In genomic region chr9:131097259-131097947, GRCh38 we compare ENCODE assay signal across 9 cellular contexts. TPM values are rescaled to one million over a fixed set of nuclear protein-coding genes. Genes with fewer than 3 reads are reported as not detected.
DNase-seq lines count a peak whose midpoint lies in the region; ATAC-seq and TF ChIP-seq lines count a peak whose summit lies in the region.
"Had no signal": no experiment of that assay in that cellular context is flagged by ENCODE, and none has a peak within 500 bp of the region (broad histone marks: within the 10 kb centered on the region; RNA-seq: fewer than 3 reads in every experiment).

No MANE protein-coding gene starts in this region.

- H3K27ac ChIP-seq in hepatocyte (no peak overlapping the region), sigmoid colon (peak overlapping the region in 2 of 4 donors; percentile 45 to 72), Karpas-422 (ENCODE audit: low read length) (no peak overlapping the region)

- DNase-seq in H7 (peak; percentile 56), WTC11 (ENCODE audit: low spot score) (no peak), hepatocyte (ENCODE audit: low spot score) (no peak), sigmoid colon (no peak), HuH-7 (ENCODE audit: low spot score) (no peak), Karpas-422 (no peak)
- DNase-seq in stimulated activated CD4-positive, alpha-beta T cell treated with anti-CD3 and anti-CD28 coated beads, Interleukin-12 subunit alpha, Interleukin-12 subunit beta, amount 100 ng/mL, for 4 hours, result no peak
- DNase-seq: central memory CD4-positive, alpha-beta T cell had no signal

- H2AFZ ChIP-seq in hepatocyte (peak overlapping the region; percentile 88), Karpas-422 (ENCODE audit: low read length) (no peak overlapping the region)

- H3K4me1 ChIP-seq in hepatocyte (ENCODE audit: insufficient read depth) (peaks cover 9% of the 10 kb centered on the region), sigmoid colon (peaks cover 0 to 15% (median 11%) of the 10 kb centered on the region in 4 donors), Karpas-422 (ENCODE audit: low read length) (no peaks in the 10 kb centered on the region)

- H3K9ac ChIP-seq in Karpas-422 (ENCODE audit: low read length), result no peak overlapping the region

- ATAC-seq in WTC11 (no peak), GM19324 (IDR thresholded peaks at IDR 0.05; ENCODE audit: low FRiP score, unreplicated experiment) (no peak)

- H3K36me3 ChIP-seq in H7 (replicated peaks; ENCODE audit: control insufficient read depth, insufficient read depth, low read length), result peaks cover 3% of the 10 kb centered on the region; the same call in 1 of the 2 replicates
- H3K36me3 ChIP-seq in hepatocyte (replicated peaks; ENCODE audit: insufficient read depth, low read depth), result no peaks in the 10 kb centered on the region
- H3K36me3 ChIP-seq in sigmoid colon, result no peaks in the 10 kb centered on the region
- no peaks in the 10 kb centered on the region for H3K36me3 ChIP-seq in Karpas-422 (ENCODE audit: insufficient read depth, low read length)

- no peaks in the 10 kb centered on the region for H3K9me3 Mint-ChIP-seq in WTC11

- CTCF ChIA-PET in WTC11 (lab: Charles Lee), result interaction anchor here (1.1 to 4.1 kb wide), 6 partner anchors 13 to 239 kb away, joined by 3 to 18 read pairs (median 8); no protein-coding TSS in a partner anchor

- no peaks in the 10 kb centered on the region for H3K9me3 ChIP-seq in hepatocyte (ENCODE audit: low read depth)
- H3K9me3 ChIP-seq in sigmoid colon, result no peaks in the 10 kb centered on the region
- no peaks in the 10 kb centered on the region for H3K9me3 ChIP-seq in Karpas-422 (ENCODE audit: low read length)

- TF ChIP-seq POLR2A in sigmoid colon (IDR thresholded peaks at IDR 0.05), result no peak

- POLR2A ChIA-PET in WTC11 (lab: Charles Lee), result interaction anchor here (0.6 to 2.1 kb wide), 5 partner anchors 8 to 344 kb away, joined by 3 to 22 read pairs (median 3); partner anchors contain the start of gene NUP214

- 47% methylated on average over 10 of the region's 10 CpGs for WGBS in hepatocyte (ENCODE audit: low lambda C conversion rate, missing lambda C conversion rate)
- WGBS in sigmoid colon, 2 donors, result 47 to 64% methylated on average over 10 of the region's 10 CpGs

- peak overlapping the region; percentile 97 for H3K4me3 ChIP-seq in H7 (ENCODE audit: insufficient read depth, low read depth, low read length)
- H3K4me3 ChIP-seq in hepatocyte, result no peak overlapping the region
- H3K4me3 ChIP-seq in sigmoid colon, result peak overlapping the region in 3 of 4 donors; percentile 42 to 52 (median 51)
- H3K4me3 ChIP-seq in Karpas-422 (ENCODE audit: low read length), result no peak overlapping the region

- H3K27me3 ChIP-seq in H7 (ENCODE audit: control insufficient read depth, insufficient read depth, low read length), result no peaks in the 10 kb centered on the region
- peaks cover 15% of the 10 kb centered on the region for H3K27me3 ChIP-seq in hepatocyte
- H3K27me3 ChIP-seq in sigmoid colon, result peaks cover 11 to 65% (median 54%) of the 10 kb centered on the region in 3 donors
- no peaks in the 10 kb centered on the region for H3K27me3 ChIP-seq in Karpas-422 (ENCODE audit: low read length)

- no peak for TF ChIP-seq EP300 in sigmoid colon (IDR thresholded peaks at IDR 0.05)

- H3K27ac Mint-ChIP-seq in WTC11, result peak overlapping the region; percentile 84

- H3K9me2 ChIP-seq in hepatocyte (replicated peaks; ENCODE audit: insufficient read depth) (no peaks in the 10 kb centered on the region), Karpas-422 (replicated peaks; ENCODE audit: insufficient read depth, low read length) (no peaks in the 10 kb centered on the region)

- H3K79me2 ChIP-seq in hepatocyte (no peaks in the 10 kb centered on the region), Karpas-422 (ENCODE audit: low read length) (no peaks in the 10 kb centered on the region)

- peak overlapping the region; percentile 99 for H3K4me2 ChIP-seq in hepatocyte
- no peak overlapping the region for H3K4me2 ChIP-seq in Karpas-422 (ENCODE audit: low read depth, low read length, poor library complexity, severe bottlenecking)

- TF ChIP-seq CTCF in WTC11 (IDR thresholded peaks at IDR 0.05) (no peak), hepatocyte (IDR thresholded peaks at IDR 0.05; ENCODE audit: poor library complexity) (no peak), sigmoid colon (IDR thresholded peaks at IDR 0.05) (no peak)

- intact Hi-C loops in sigmoid colon (cut with DNase I), result no loop called here

- H3K36me3 Mint-ChIP-seq in WTC11, result peaks cover 2% of the 10 kb centered on the region; the same call in 1 of the 2 replicates

- H4K20me1 ChIP-seq in hepatocyte (ENCODE audit: insufficient read depth, poor library complexity, severe bottlenecking), result no peaks in the 10 kb centered on the region
- no peaks in the 10 kb centered on the region for H4K20me1 ChIP-seq in Karpas-422 (ENCODE audit: insufficient read depth, low read depth, low read length)

- H3K27me3 Mint-ChIP-seq in WTC11 (ENCODE audit: low read depth), result peaks cover 6% of the 10 kb centered on the region

- peaks cover 48% of the 10 kb centered on the region for H3K4me1 Mint-ChIP-seq in WTC11

- peak overlapping the region; percentile 79 for H3K4me3 Mint-ChIP-seq in WTC11

TF ChIP-seq in WTC11, 78 proteins besides CTCF, POLR2A, EP300 and RAD21:
- TF ChIP-seq ZBTB21 (CRISPR knock-in tag; IDR thresholded peaks at IDR 0.05; ENCODE audit: borderline replicate concordance) (no peak), SOX15 (CRISPR knock-in tag; IDR thresholded peaks at IDR 0.05) (no peak)
- TF ChIP-seq, protein P1, sequence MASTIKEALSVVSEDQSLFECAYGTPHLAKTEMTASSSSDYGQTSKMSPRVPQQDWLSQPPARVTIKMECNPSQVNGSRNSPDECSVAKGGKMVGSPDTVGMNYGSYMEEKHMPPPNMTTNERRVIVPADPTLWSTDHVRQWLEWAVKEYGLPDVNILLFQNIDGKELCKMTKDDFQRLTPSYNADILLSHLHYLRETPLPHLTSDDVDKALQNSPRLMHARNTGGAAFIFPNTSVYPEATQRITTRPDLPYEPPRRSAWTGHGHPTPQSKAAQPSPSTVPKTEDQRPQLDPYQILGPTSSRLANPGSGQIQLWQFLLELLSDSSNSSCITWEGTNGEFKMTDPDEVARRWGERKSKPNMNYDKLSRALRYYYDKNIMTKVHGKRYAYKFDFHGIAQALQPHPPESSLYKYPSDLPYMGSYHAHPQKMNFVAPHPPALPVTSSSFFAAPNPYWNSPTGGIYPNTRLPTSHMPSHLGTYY (CRISPR knock-in tag; IDR thresholded peaks at IDR 0.05), result no peak
- TF ChIP-seq, protein P2, sequence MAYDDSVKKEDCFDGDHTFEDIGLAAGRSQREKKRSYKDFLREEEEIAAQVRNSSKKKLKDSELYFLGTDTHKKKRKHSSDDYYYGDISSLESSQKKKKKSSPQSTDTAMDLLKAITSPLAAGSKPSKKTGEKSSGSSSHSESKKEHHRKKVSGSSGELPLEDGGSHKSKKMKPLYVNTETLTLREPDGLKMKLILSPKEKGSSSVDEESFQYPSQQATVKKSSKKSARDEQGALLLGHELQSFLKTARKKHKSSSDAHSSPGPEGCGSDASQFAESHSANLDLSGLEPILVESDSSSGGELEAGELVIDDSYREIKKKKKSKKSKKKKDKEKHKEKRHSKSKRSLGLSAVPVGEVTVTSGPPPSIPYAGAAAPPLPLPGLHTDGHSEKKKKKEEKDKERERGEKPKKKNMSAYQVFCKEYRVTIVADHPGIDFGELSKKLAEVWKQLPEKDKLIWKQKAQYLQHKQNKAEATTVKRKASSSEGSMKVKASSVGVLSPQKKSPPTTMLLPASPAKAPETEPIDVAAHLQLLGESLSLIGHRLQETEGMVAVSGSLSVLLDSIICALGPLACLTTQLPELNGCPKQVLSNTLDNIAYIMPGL (CRISPR knock-in tag; IDR thresholded peaks at IDR 0.05), result no peak
- TF ChIP-seq, protein P3, sequence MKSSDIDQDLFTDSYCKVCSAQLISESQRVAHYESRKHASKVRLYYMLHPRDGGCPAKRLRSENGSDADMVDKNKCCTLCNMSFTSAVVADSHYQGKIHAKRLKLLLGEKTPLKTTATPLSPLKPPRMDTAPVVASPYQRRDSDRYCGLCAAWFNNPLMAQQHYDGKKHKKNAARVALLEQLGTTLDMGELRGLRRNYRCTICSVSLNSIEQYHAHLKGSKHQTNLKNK (CRISPR knock-in tag; IDR thresholded peaks at IDR 0.05), result no peak

RNA-seq across cellular contexts. Expression of gene AIF1L, which starts 1.1 kb away (rescaled TPM):
- 93.3 and 97.2 TPM in 2 replicates for total RNA-seq in H7 (2014; rRNA removed; shearing (Covaris generic))
- total RNA-seq in WTC11 (2021) (103 to 109 TPM (median 106 TPM) in 3 replicates), hepatocyte (4.2 and 5.3 TPM in 2 replicates), sigmoid colon (10 to 100 TPM in 1 of 4 donors, 1 to 10 TPM in 3; 2.5 to 11.6 (median 3.9) TPM)
- polyA plus RNA-seq in hepatocyte (6.0 and 6.3 TPM in 2 replicates), sigmoid colon (1 to 10 TPM; 2.4 to 3.9 (median 3.2) TPM)
- not detected in 2 replicates for total RNA-seq in Karpas-422 (2014; rRNA removed; shearing (Covaris generic); ENCODE audit: low replicate concordance)

RNA-seq across cellular contexts. Expression of gene NUP214, which starts 28.0 kb away (rescaled TPM):
- total RNA-seq in H7 (2014; rRNA removed; shearing (Covaris generic)), result 20.6 and 26.5 TPM in 2 replicates
- total RNA-seq in WTC11 (2021), result 39.9 to 42.8 TPM (median 41.8 TPM) in 3 replicates
- 18.1 and 28.5 TPM in 2 replicates for total RNA-seq in hepatocyte
- 13.7 and 16.5 TPM in 2 replicates for polyA plus RNA-seq in hepatocyte
- 10 to 100 TPM; 28.5 to 87.5 (median 38.9) TPM for total RNA-seq in sigmoid colon
- polyA plus RNA-seq in sigmoid colon, result 10 to 100 TPM in 2 of 3 donors, 1 to 10 TPM in 1; 9.2 to 22.0 (median 21.0) TPM
- 19.3 and 41.9 TPM in 2 replicates for total RNA-seq in Karpas-422 (2014; rRNA removed; shearing (Covaris generic); ENCODE audit: low replicate concordance)

Comparison
In these comparisons a context has a peak if more than half of its experiments do, and no peak if none do; other contexts are left out.
1. H3K4me3 ChIP-seq: peak in H7 (single experiment) and sigmoid colon (3 of 4); none in hepatocyte (single experiment) and Karpas-422 (single experiment).